In genomic region chr11:65432686-65433582, GRCh38 we compare ENCODE assay signal across 1 cellular context.
TF ChIP-seq lines count a peak whose summit lies in the region.

No MANE protein-coding gene starts in this region.

TF ChIP-seq in H1, 55 proteins besides CTCF, POLR2A, EP300 and RAD21:
- TF ChIP-seq CTBP2 (IDR thresholded peaks at IDR 0.05; ENCODE audit: borderline replicate concordance, insufficient read depth, insufficient read length, low read length) (no peak), ASH2L (IDR thresholded peaks at IDR 0.05; ENCODE audit: low read length) (no peak), RNF2 (IDR thresholded peaks at IDR 0.05; ENCODE audit: borderline replicate concordance, low read depth, low read length, missing control alignments, poor library complexity, severe bottlenecking) (no peak), SUZ12 (IDR thresholded peaks at IDR 0.05; ENCODE audit: low read length) (no peak), TCF12 (IDR thresholded peaks at IDR 0.05; ENCODE audit: low read depth, low read length) (no peak), CHD7 (IDR thresholded peaks at IDR 0.05; ENCODE audit: insufficient replicate concordance, low read length) (no peak), EGR1 (IDR thresholded peaks at IDR 0.05; ENCODE audit: borderline replicate concordance, low read depth, low read length) (no peak), CEBPB (IDR thresholded peaks at IDR 0.05; ENCODE audit: low read depth, low read length) (no peak), CBX8 (IDR thresholded peaks at IDR 0.05; ENCODE audit: borderline replicate concordance, low read depth, low read length) (no peak), RFX5 (IDR thresholded peaks at IDR 0.05; ENCODE audit: borderline replicate concordance, low read depth, low read length) (no peak), NRF1 (IDR thresholded peaks at IDR 0.05; ENCODE audit: low read depth, low read length) (no peak), POU5F1 (IDR thresholded peaks at IDR 0.05; ENCODE audit: low read depth, low read length) (no peak), BRCA1 (IDR thresholded peaks at IDR 0.05; ENCODE audit: low read depth, low read length) (no peak), KDM5A (IDR thresholded peaks at IDR 0.05; ENCODE audit: low read length) (no peak), SAP30 (IDR thresholded peaks at IDR 0.05; ENCODE audit: insufficient read depth, insufficient replicate concordance, low read length) (no peak)
